ENCODE assay signal across 36 cellular contexts in the genomic region with DNA sequence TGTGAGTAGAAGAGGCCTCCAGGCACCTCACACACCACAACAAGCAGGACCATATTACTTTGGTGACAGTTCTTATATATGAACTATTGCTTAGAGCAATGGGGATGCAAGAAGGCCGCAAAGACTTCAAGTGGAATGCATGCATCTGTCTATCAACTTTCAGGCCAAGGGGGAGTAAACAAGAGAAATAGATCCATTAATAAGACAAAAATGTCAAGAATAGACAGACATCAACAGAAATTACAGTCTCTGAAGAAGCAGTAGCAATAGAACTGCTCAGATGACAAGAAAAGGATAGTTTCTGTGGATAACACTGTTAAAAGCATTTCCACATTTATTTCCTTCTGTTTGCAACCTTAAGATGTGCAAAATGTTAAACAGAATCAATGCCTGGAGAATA.
DNase-seq lines count a peak whose midpoint lies in the region; ATAC-seq, FAIRE-seq and TF ChIP-seq lines count a peak whose summit lies in the region.
"Had no signal": no experiment of that assay in that cellular context is flagged by ENCODE, and none has a peak within 500 bp of the region (broad histone marks: within the 10 kb centered on the region; RNA-seq: fewer than 3 reads in every experiment).

No MANE protein-coding gene starts in this region.

- WGBS in A549 (ENCODE audit: missing lambda C conversion rate): 26% methylated on average over 1 of the region's 1 CpG

- TF ChIP-seq POLR2A in A549 (IDR thresholded peaks at IDR 0.05; ENCODE audit: low read length): no peak

- H3K27me3 ChIP-seq in neural cell (ENCODE audit: insufficient read depth, low read depth, low read length) (no peaks in the 10 kb centered on the region), neural progenitor cell (no peaks in the 10 kb centered on the region)
- H3K27me3 ChIP-seq: BE2C; BLaER1; BLaER1 treated with 17β-estradiol and CSF1 and Interleukin-3, amounts not matched to agents 10 nM and 100 nM had no signal

- H3K4me1 Mint-ChIP-seq in nephron (peaks cover 14% of the 10 kb centered on the region), neural progenitor cell (peaks cover 16% of the 10 kb centered on the region)
- H3K4me1 Mint-ChIP-seq: B cell; CD14-positive monocyte; CD4-positive, alpha-beta memory T cell; CD4-positive, CD25-positive, alpha-beta regulatory T cell; CD8-positive, alpha-beta memory T cell had no signal

- POLR2A ChIA-PET in A549 (lab: Yijun Ruan, JAX): no interaction called here

- TF ChIP-seq EP300 in A549 (IDR thresholded peaks at IDR 0.05) (no peak), neural cell (conservative IDR thresholded peaks at IDR 0.05; ENCODE audit: poor library complexity, severe bottlenecking) (peak; percentile 95)

- FAIRE-seq in A549 (lab: Jason Lieb, UNC): peak; percentile 67
- FAIRE-seq: A204.1, D721Med had no signal

- CTCF ChIA-PET in A549 (lab: Yijun Ruan, JAX): no interaction called here

- H3K9ac ChIP-seq in neural cell (ENCODE audit: low read length) (no peak overlapping the region), neural progenitor cell (no peak overlapping the region)
- H3K9ac ChIP-seq: BLaER1; BLaER1 treated with 17β-estradiol and CSF1 and Interleukin-3, amounts not matched to agents 10 nM and 100 nM had no signal

- H3K36me3 ChIP-seq in neural cell (ENCODE audit: insufficient read depth, low read length) (no peaks in the 10 kb centered on the region), neural progenitor cell (no peaks in the 10 kb centered on the region)
- H3K36me3 ChIP-seq: BE2C; BLaER1; BLaER1 treated with 17β-estradiol and CSF1 and Interleukin-3, amounts not matched to agents 10 nM and 100 nM had no signal

- no peak overlapping the region for H2AFZ ChIP-seq in neural cell (ENCODE audit: low read depth, low read length)
- peak overlapping the region; percentile 3 for H2AFZ ChIP-seq in neural progenitor cell (replicated peaks)

- no peaks in the 10 kb centered on the region for H3K79me2 ChIP-seq in neural cell (replicated peaks; ENCODE audit: insufficient read depth, low read length)
- H3K79me2 ChIP-seq in neural progenitor cell (ENCODE audit: low read depth): no peaks in the 10 kb centered on the region

- DNase-seq in A549 (ENCODE audit: low read depth in 1 of 2, low spot score in 1 of 2): no peak
- DNase-seq in neural progenitor cell (ENCODE audit: low spot score): no peak
- DNase-seq in activated CD8-positive, alpha-beta memory T cell treated with anti-CD3 and anti-CD28 coated beads, Interleukin-2, amount 50 U/mL, for 4 hours: no peak
- DNase-seq: 8988T; ACHN; AML-193; BE2C; C1 segment of cervical spinal cord; Caco-2; Calu3; CD4-positive, alpha-beta memory T cell; CD4-positive, alpha-beta T cell; CD4-positive, CD25-positive, alpha-beta regulatory T cell; CD8-positive, alpha-beta memory T cell; CD8-positive, alpha-beta T cell; COR-L47; DMS 273 treated with DMSO at 0.1 percent for 48 hours; DMS153; DMS53; DMS79; DMS79 treated with DMSO at 0.1 percent for 48 hours; DND-41; EL had no signal

- no peaks in the 10 kb centered on the region for H3K9me2 ChIP-seq in neural cell (ENCODE audit: insufficient read depth, low read length)

- H3K27me3 Mint-ChIP-seq in nephron (ENCODE audit: low read depth) (no peaks in the 10 kb centered on the region), neural progenitor cell (ENCODE audit: insufficient read depth, low read depth) (no peaks in the 10 kb centered on the region)
- H3K27me3 Mint-ChIP-seq: B cell; CD4-positive, alpha-beta memory T cell; CD4-positive, alpha-beta T cell; CD4-positive, CD25-positive, alpha-beta regulatory T cell; CD8-positive, alpha-beta memory T cell had no signal

- H3K4me3 ChIP-seq in A549: no peak overlapping the region
- no peak overlapping the region for H3K4me3 ChIP-seq in neural cell (ENCODE audit: low read length)
- H3K4me3 ChIP-seq in neural progenitor cell: no peak overlapping the region
- H3K4me3 ChIP-seq: BLaER1; BLaER1 treated with 17β-estradiol and CSF1 and Interleukin-3, amounts not matched to agents 10 nM and 100 nM had no signal

- H3K4me1 ChIP-seq in A549 (no peaks in the 10 kb centered on the region), neural progenitor cell (no peaks in the 10 kb centered on the region)
- H3K4me1 ChIP-seq: BE2C; BLaER1; BLaER1 treated with 17β-estradiol and CSF1 and Interleukin-3, amounts not matched to agents 10 nM and 100 nM; Caco-2 had no signal

- H3K9me3 Mint-ChIP-seq in nephron (peaks cover 18% of the 10 kb centered on the region), neural progenitor cell (peaks cover 21% of the 10 kb centered on the region)

- H4K20me1 ChIP-seq in neural cell (ENCODE audit: insufficient read depth): no peaks in the 10 kb centered on the region
- H4K20me1 ChIP-seq in neural progenitor cell (ENCODE audit: low read depth): no peaks in the 10 kb centered on the region
- H4K20me1 ChIP-seq: BLaER1; BLaER1 treated with 17β-estradiol and CSF1 and Interleukin-3, amounts not matched to agents 10 nM and 100 nM had no signal

- H3K27ac ChIP-seq in A549 (no peak overlapping the region), neural cell (ENCODE audit: low read length) (peak overlapping the region; percentile 41), neural progenitor cell (no peak overlapping the region)
- H3K27ac ChIP-seq: 22Rv1; BLaER1; BLaER1 treated with 17β-estradiol and CSF1 and Interleukin-3, amounts not matched to agents 10 nM and 100 nM; C4-2B had no signal

- no peak for ATAC-seq in A549
- no peak for ATAC-seq in HG03520 (IDR thresholded peaks at IDR 0.05; ENCODE audit: unreplicated experiment)
- no peak for ATAC-seq in GM21447 (IDR thresholded peaks at IDR 0.05; ENCODE audit: unreplicated experiment)
- no peak for ATAC-seq in GM19324 (IDR thresholded peaks at IDR 0.05; ENCODE audit: low FRiP score, unreplicated experiment)
- ATAC-seq: CD8-positive, alpha-beta T cell had no signal

- H3K36me3 Mint-ChIP-seq in nephron (ENCODE audit: low read depth) (peaks cover 4% of the 10 kb centered on the region), neural progenitor cell (peaks cover 2% of the 10 kb centered on the region)
- H3K36me3 Mint-ChIP-seq: CD14-positive monocyte; CD4-positive, alpha-beta memory T cell; CD4-positive, CD25-positive, alpha-beta regulatory T cell; CD8-positive, alpha-beta memory T cell; CD8-positive, alpha-beta T cell had no signal

- peak overlapping the region; percentile 3 to 28 (median 5) for H3K27ac Mint-ChIP-seq in nephron
- H3K27ac Mint-ChIP-seq in neural progenitor cell: no peak overlapping the region
- H3K27ac Mint-ChIP-seq: B cell; CD14-positive monocyte; CD4-positive, alpha-beta memory T cell; CD4-positive, alpha-beta T cell; CD4-positive, CD25-positive, alpha-beta regulatory T cell; CD8-positive, alpha-beta memory T cell; CD8-positive, alpha-beta T cell had no signal

- no peak for TF ChIP-seq CTCF in A549 (IDR thresholded peaks at IDR 0.05)
- TF ChIP-seq CTCF in nephron (IDR thresholded peaks at IDR 0.05; ENCODE audit: unreplicated experiment in 3 of 3): no peak
- TF ChIP-seq CTCF in neural cell (IDR thresholded peaks at IDR 0.05; ENCODE audit: poor library complexity, severe bottlenecking): no peak
- no peak for TF ChIP-seq CTCF in neural progenitor cell (IDR thresholded peaks at IDR 0.05)

- H3K4me2 ChIP-seq in A549 (no peak overlapping the region), neural cell (ENCODE audit: low read length) (no peak overlapping the region), neural progenitor cell (no peak overlapping the region)
- H3K4me2 ChIP-seq: BLaER1; BLaER1 treated with 17β-estradiol and CSF1 and Interleukin-3, amounts not matched to agents 10 nM and 100 nM had no signal

- H3K4me3 Mint-ChIP-seq in nephron: no peak overlapping the region
- no peak overlapping the region for H3K4me3 Mint-ChIP-seq in neural progenitor cell
- H3K4me3 Mint-ChIP-seq: B cell; CD14-positive monocyte; CD4-positive, alpha-beta memory T cell; CD4-positive, alpha-beta T cell; CD4-positive, CD25-positive, alpha-beta regulatory T cell; CD8-positive, alpha-beta memory T cell; CD8-positive, alpha-beta T cell had no signal

- H3F3A ChIP-seq in neural cell (ENCODE audit: insufficient read depth, low read length, poor library complexity, severe bottlenecking) (no peaks in the 10 kb centered on the region), neural progenitor cell (ENCODE audit: low read depth) (no peaks in the 10 kb centered on the region)

- TF ChIP-seq RAD21 in A549 (conservative IDR thresholded peaks at IDR 0.05 in 1 of 2, IDR thresholded peaks at IDR 0.05 in 1 of 2) (no peak), neural cell (conservative IDR thresholded peaks at IDR 0.05) (no peak)

- H3K9me3 ChIP-seq in A549 (peaks cover 14% of the 10 kb centered on the region; the same call in 2 of the 3 replicates), neural cell (ENCODE audit: low read length) (no peaks in the 10 kb centered on the region), neural progenitor cell (ENCODE audit: low read depth) (no peaks in the 10 kb centered on the region)
- H3K9me3 ChIP-seq: BE2C had no signal

TF ChIP-seq in A549, 52 proteins besides CTCF, POLR2A, EP300 and RAD21:
- TF ChIP-seq, protein P1, sequence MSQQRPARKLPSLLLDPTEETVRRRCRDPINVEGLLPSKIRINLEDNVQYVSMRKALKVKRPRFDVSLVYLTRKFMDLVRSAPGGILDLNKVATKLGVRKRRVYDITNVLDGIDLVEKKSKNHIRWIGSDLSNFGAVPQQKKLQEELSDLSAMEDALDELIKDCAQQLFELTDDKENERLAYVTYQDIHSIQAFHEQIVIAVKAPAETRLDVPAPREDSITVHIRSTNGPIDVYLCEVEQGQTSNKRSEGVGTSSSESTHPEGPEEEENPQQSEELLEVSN (IDR thresholded peaks at IDR 0.05; ENCODE audit: borderline replicate concordance, low read depth): no peak
- TF ChIP-seq RFX5 (IDR thresholded peaks at IDR 0.05) (no peak), FOSB (CRISPR knock-in tag; IDR thresholded peaks at IDR 0.05) (no peak), NFE2L2 (conservative IDR thresholded peaks at IDR 0.05; ENCODE audit: low read length) (no peak)

TF ChIP-seq in neural cell, 6 proteins besides CTCF, POLR2A, EP300 and RAD21:
- TF ChIP-seq MXI1 (conservative IDR thresholded peaks at IDR 0.05; ENCODE audit: poor library complexity, severe bottlenecking) (no peak), POLR2AphosphoS5 (IDR thresholded peaks at IDR 0.05) (peak; percentile 74)
TF ChIP-seq in neural cell: peak in this region for 1.
